Comparison of ENCODE assay signal across 19 cellular contexts in genomic region chr9:13529321-13530104, GRCh38.
DNase-seq lines count a peak whose midpoint lies in the region; ATAC-seq, FAIRE-seq and TF ChIP-seq lines count a peak whose summit lies in the region.
"Had no signal": no experiment of that assay in that cellular context is flagged by ENCODE, and none has a peak within 500 bp of the region (broad histone marks: within the 10 kb centered on the region; RNA-seq: fewer than 3 reads in every experiment).

No MANE protein-coding gene starts in this region.

- no peak overlapping the region for H3K4me3 ChIP-seq in osteoblast (ENCODE audit: insufficient read depth, low read length)
- H3K4me3 ChIP-seq: thoracic aorta had no signal

- POLR2A ChIA-PET in activated CD4-positive, alpha-beta T cell treated with anti-CD3 and anti-CD28 coated beads for 36 hours (lab: Charles Lee) = no interaction called here

- H2AFZ ChIP-seq in osteoblast (ENCODE audit: low read length) = no peak overlapping the region

- no peak for TF ChIP-seq CTCF in osteoblast (IDR thresholded peaks at IDR 0.05; ENCODE audit: extremely low read depth, low read depth, low read length)

- no peak overlapping the region for H3K4me2 ChIP-seq in osteoblast (ENCODE audit: insufficient read depth, low read length)

- FAIRE-seq in HTR-8/SVneo (lab: Jason Lieb, UNC) = no peak
- FAIRE-seq: H1 had no signal

- H3K27ac ChIP-seq in osteoblast (ENCODE audit: low read depth, low read length) = no peak overlapping the region
- H3K27ac ChIP-seq: thoracic aorta had no signal

- H3K27me3 Mint-ChIP-seq in activated CD4-positive, alpha-beta T cell treated with anti-CD3 and anti-CD28 coated beads for 36 hours = no peaks in the 10 kb centered on the region
- H3K27me3 Mint-ChIP-seq: naive thymus-derived CD8-positive, alpha-beta T cell had no signal

- H3K36me3 Mint-ChIP-seq in activated CD4-positive, alpha-beta T cell treated with anti-CD3 and anti-CD28 coated beads for 36 hours (ENCODE audit: low read depth) = no peaks in the 10 kb centered on the region

- no peak overlapping the region for H3K27ac Mint-ChIP-seq in activated CD4-positive, alpha-beta T cell treated with anti-CD3 and anti-CD28 coated beads for 36 hours
- H3K27ac Mint-ChIP-seq: activated naive CD4-positive, alpha-beta T cell treated with anti-CD3 and anti-CD28 coated beads, Interleukin-2, amount 50 U/mL, for 72 hours; naive thymus-derived CD8-positive, alpha-beta T cell; T-helper 2 cell treated with Interferon-gamma antibody and Interleukin-4, amounts not matched to agents 5 μg/mL and 100 μg/mL, for 36 hours had no signal

- no peak overlapping the region for H3K4me3 Mint-ChIP-seq in activated CD4-positive, alpha-beta T cell treated with anti-CD3 and anti-CD28 coated beads for 36 hours
- H3K4me3 Mint-ChIP-seq: naive thymus-derived CD8-positive, alpha-beta T cell; T-helper 2 cell treated with Interferon-gamma antibody and Interleukin-4, amounts not matched to agents 5 μg/mL and 100 μg/mL, for 36 hours had no signal

- H3K79me2 ChIP-seq in osteoblast (ENCODE audit: insufficient read depth, low read length) = no peaks in the 10 kb centered on the region

- no peaks in the 10 kb centered on the region for H3K4me1 ChIP-seq in osteoblast (ENCODE audit: insufficient read depth, low read length)

- H3K27me3 ChIP-seq in osteoblast (ENCODE audit: insufficient read depth, low read length) = peaks cover 13% of the 10 kb centered on the region

- H3K9me3 ChIP-seq in osteoblast (ENCODE audit: low read depth, low read length) = no peaks in the 10 kb centered on the region

- intact Hi-C loops in activated CD4-positive, alpha-beta T cell treated with anti-CD3 and anti-CD28 coated beads for 36 hours (cut with DNase I, micrococcal nuclease) = no loop called here

- DNase-seq in NCI-H2227 (lab: John Stamatoyannopoulos, UW; ENCODE audit: unreplicated experiment) (peak; percentile 36), NCI-H2227 treated with DMSO at 0.1 percent for 48 hours (lab: John Stamatoyannopoulos, UW) (no peak), NCI-H146 treated with DMSO at 0.1 percent for 48 hours (lab: John Stamatoyannopoulos, UW; ENCODE audit: unreplicated experiment) (peak; percentile 21), SW480 (ENCODE audit: low spot score) (peak; percentile 63), osteoblast (ENCODE audit: insufficient read length, low spot score, missing footprints) (peak; percentile 10), RKO (ENCODE audit: low spot score) (no peak), HTR-8/SVneo (ENCODE audit: insufficient read length, low spot score) (no peak)
- DNase-seq in activated CD4-positive, alpha-beta T cell treated with anti-CD3 and anti-CD28 coated beads for 36 hours = no peak
- DNase-seq: activated CD4-positive, alpha-beta T cell treated with anti-CD3 and anti-CD28 coated beads for 4 hours; activated T-cell treated with anti-CD3 and anti-CD28 coated beads for 4 hours; Calu3; hypothalamus; left colon; naive thymus-derived CD8-positive, alpha-beta T cell; Right ventricle myocardium superior had no signal

- no peak for ATAC-seq in activated CD4-positive, alpha-beta T cell treated with anti-CD3 and anti-CD28 coated beads for 36 hours
- ATAC-seq: activated naive CD4-positive, alpha-beta T cell treated with anti-CD3 and anti-CD28 coated beads, Interleukin-2, amount 50 U/mL, for 72 hours; left colon; naive thymus-derived CD8-positive, alpha-beta T cell had no signal

- peaks cover 5% of the 10 kb centered on the region for H3K9me3 Mint-ChIP-seq in activated CD4-positive, alpha-beta T cell treated with anti-CD3 and anti-CD28 coated beads for 36 hours (ENCODE audit: low read depth)

- no peaks in the 10 kb centered on the region for H3K36me3 ChIP-seq in osteoblast (ENCODE audit: insufficient read depth, low read length)
- H3K36me3 ChIP-seq: thoracic aorta had no signal

- H3K4me1 Mint-ChIP-seq in activated CD4-positive, alpha-beta T cell treated with anti-CD3 and anti-CD28 coated beads for 36 hours = no peaks in the 10 kb centered on the region
- H3K4me1 Mint-ChIP-seq: naive thymus-derived CD8-positive, alpha-beta T cell had no signal

- CTCF ChIA-PET in activated CD4-positive, alpha-beta T cell treated with anti-CD3 and anti-CD28 coated beads for 36 hours (lab: Charles Lee) = no interaction called here

- H4K20me1 ChIP-seq in osteoblast (ENCODE audit: insufficient read depth, low read length) = no peaks in the 10 kb centered on the region

Comparison
In these comparisons a context has a peak if more than half of its experiments do, and no peak if none do; other contexts are left out.
1. DNase-seq: peak in NCI-H2227 (single experiment), NCI-H146 treated with DMSO at 0.1 percent for 48 hours (single experiment), SW480 (single experiment) and osteoblast (single experiment); none in NCI-H2227 treated with DMSO at 0.1 percent for 48 hours (single experiment), RKO (single experiment), HTR-8/SVneo (single experiment) and activated CD4-positive, alpha-beta T cell treated with anti-CD3 and anti-CD28 coated beads for 36 hours (single experiment).